1 cellular context compared by ENCODE assay signal in genomic region chr17:79728908-79729471, GRCh38.
A peak's percentile ranks its signal among the peaks of the same experiment; 100 is the strongest.
TF ChIP-seq lines count a peak whose summit lies in the region.

No MANE protein-coding gene starts in this region.

TF ChIP-seq in H1, 55 proteins besides CTCF, POLR2A, EP300 and RAD21:
- TF ChIP-seq BCL11A (IDR thresholded peaks at IDR 0.05; ENCODE audit: low read depth in 2 of 2, low read length in 2 of 2) (no peak), E2F6 (IDR thresholded peaks at IDR 0.05) (peak; percentile 16; the same call in 1 of the 2 replicates), TAF7 (optimal IDR thresholded peaks at IDR 0.05; ENCODE audit: borderline replicate concordance, low read depth, low read length) (no peak), PHF8 (conservative IDR thresholded peaks at IDR 0.05; ENCODE audit: low read depth, low read length) (no peak), USF2 (IDR thresholded peaks at IDR 0.05; ENCODE audit: low read length) (no peak)
TF ChIP-seq in H1: peak in this region for 1.
